ENCODE assay signal across 9 cellular contexts in genomic region chr5:73596705-73597328, GRCh38. TPM values are rescaled to one million over a fixed set of nuclear protein-coding genes. Genes with fewer than 3 reads are reported as not detected.
DNase-seq lines count a peak whose midpoint lies in the region; ATAC-seq and TF ChIP-seq lines count a peak whose summit lies in the region.
"Had no signal": no experiment of that assay in that cellular context is flagged by ENCODE, and none has a peak within 500 bp of the region (broad histone marks: within the 10 kb centered on the region; RNA-seq: fewer than 3 reads in every experiment).

No MANE protein-coding gene starts in this region.

- H3K27ac ChIP-seq in left ventricle myocardium inferior (replicated peaks) (no peak overlapping the region), brain microvascular endothelial cell (no peak overlapping the region)

- no peak overlapping the region for H3K4me3 Mint-ChIP-seq in nephron progenitor cell
- H3K4me3 Mint-ChIP-seq: effector memory CD8-positive, alpha-beta T cell had no signal

- peaks cover 11% of the 10 kb centered on the region for H3K27me3 Mint-ChIP-seq in nephron progenitor cell (ENCODE audit: low read depth, poor library complexity)

- no peaks in the 10 kb centered on the region for H3K4me1 ChIP-seq in left ventricle myocardium inferior

- H3K9me3 ChIP-seq in left ventricle myocardium inferior (replicated peaks): peaks cover 7% of the 10 kb centered on the region

- H3K4me3 ChIP-seq in left ventricle myocardium inferior (no peak overlapping the region), brain microvascular endothelial cell (ENCODE audit: low read depth, low read length) (no peak overlapping the region)

- H3K27me3 ChIP-seq in left ventricle myocardium inferior (ENCODE audit: low read depth): no peaks in the 10 kb centered on the region
- H3K27me3 ChIP-seq in brain microvascular endothelial cell (replicated peaks): no peaks in the 10 kb centered on the region

- H3K27ac Mint-ChIP-seq in nephron progenitor cell: no peak overlapping the region
- H3K27ac Mint-ChIP-seq: effector memory CD8-positive, alpha-beta T cell had no signal

- DNase-seq in left ventricle myocardium inferior (no peak), Right ventricle myocardium inferior (ENCODE audit: missing footprints) (no peak), NCI-H2029 (lab: John Stamatoyannopoulos, UW) (peak; percentile 16), brain microvascular endothelial cell (peak; percentile 49), nephron progenitor cell (peak; percentile 45), T-helper 1 cell (no peak)
- DNase-seq in stimulated activated CD8-positive, alpha-beta memory T cell treated with anti-CD3 and anti-CD28 coated beads, Interleukin-4, amount 100 ng/mL, for 48 hours: no peak

- intact Hi-C loops in left ventricle myocardium inferior (cut with micrococcal nuclease) (no loop called here), Right ventricle myocardium inferior (cut with DNase I) (loop anchor here (10.0 kb wide), 1 partner anchor 1048 kb away; the partner anchor contains the start of gene ENC1)

- in situ Hi-C loops in brain microvascular endothelial cell (cut with HindIII; ENCODE audit: low pct_ligation_motif_present, low sequenced_read_pairs): loop anchor here (25.0 kb wide), 1 partner anchor 190 kb away; no protein-coding TSS in a partner anchor

- H3K36me3 ChIP-seq in left ventricle myocardium inferior (no peaks in the 10 kb centered on the region), brain microvascular endothelial cell (replicated peaks) (no peaks in the 10 kb centered on the region)

- TF ChIP-seq CTCF in left ventricle myocardium inferior (IDR thresholded peaks at IDR 0.05; ENCODE audit: borderline replicate concordance) (peak; percentile 55), brain microvascular endothelial cell (IDR thresholded peaks at IDR 0.05; ENCODE audit: low read depth, low read length, missing control alignments) (peak; percentile 78), nephron progenitor cell (IDR thresholded peaks at IDR 0.05) (peak; percentile 76)

- ATAC-seq in Right ventricle myocardium inferior: no peak
- no peak for ATAC-seq in GM18511 (IDR thresholded peaks at IDR 0.05; ENCODE audit: unreplicated experiment)
- ATAC-seq: effector memory CD8-positive, alpha-beta T cell had no signal

- H3K9me3 Mint-ChIP-seq in nephron progenitor cell: peaks cover 8% of the 10 kb centered on the region
- H3K9me3 Mint-ChIP-seq: effector memory CD8-positive, alpha-beta T cell had no signal

- no peaks in the 10 kb centered on the region for H3K4me1 Mint-ChIP-seq in nephron progenitor cell

- H3K36me3 Mint-ChIP-seq in nephron progenitor cell (ENCODE audit: low read depth): no peaks in the 10 kb centered on the region

RNA-seq across cellular contexts. Expression of gene ARHGEF28, which starts 29.2 kb away (rescaled TPM):
- total RNA-seq in left ventricle myocardium inferior: 2.1 TPM
- total RNA-seq in Right ventricle myocardium inferior: 1.9 TPM

RNA-seq across cellular contexts. Expression of gene UTP15, which starts 31.3 kb away (rescaled TPM):
- total RNA-seq in left ventricle myocardium inferior (10.2 TPM), Right ventricle myocardium inferior (11.0 TPM)

RNA-seq across cellular contexts. Expression of gene ANKRA2, which starts 31.4 kb away (rescaled TPM):
- total RNA-seq in left ventricle myocardium inferior: 12.8 TPM
- 14.4 TPM for total RNA-seq in Right ventricle myocardium inferior

Comparison
In these comparisons a context has a peak if more than half of its experiments do, and no peak if none do; other contexts are left out.
1. DNase-seq: peak in NCI-H2029 (single experiment), brain microvascular endothelial cell (single experiment) and nephron progenitor cell (single experiment); none in left ventricle myocardium inferior (single experiment), Right ventricle myocardium inferior (single experiment), T-helper 1 cell (0 of 5) and stimulated activated CD8-positive, alpha-beta memory T cell treated with anti-CD3 and anti-CD28 coated beads, Interleukin-4, amount 100 ng/mL, for 48 hours (single experiment).
2. Peak in every context shown above with its lines, with median percentiles within 50 percentile points of each other: CTCF ChIP-seq.